ENCODE assay signal across 15 cellular contexts in genomic region chr3:55439657-55440405, GRCh38. TPM values are rescaled to one million over a fixed set of nuclear protein-coding genes. Genes with fewer than 3 reads are reported as not detected.
DNase-seq lines count a peak whose midpoint lies in the region; ATAC-seq and TF ChIP-seq lines count a peak whose summit lies in the region.
"Had no signal": no experiment of that assay in that cellular context is flagged by ENCODE, and none has a peak within 500 bp of the region (broad histone marks: within the 10 kb centered on the region; RNA-seq: fewer than 3 reads in every experiment).

No MANE protein-coding gene starts in this region.

- H4K91ac ChIP-seq in IMR-90 (ENCODE audit: insufficient read depth, low read depth, low read length), result no peak overlapping the region

- H2BK5ac ChIP-seq in IMR-90 (ENCODE audit: low read depth, low read length, poor library complexity, severe bottlenecking), result no peak overlapping the region

- no peaks in the 10 kb centered on the region for H3K79me1 ChIP-seq in IMR-90 (ENCODE audit: low read depth in 1 of 2, low read length in 2 of 2)

- no peak for TF ChIP-seq RAD21 in IMR-90 (IDR thresholded peaks at IDR 0.05; ENCODE audit: low read length)

- ATAC-seq in IMR-90 (ENCODE audit: low read depth) (no peak), left colon (peak; percentile 53), lung (ENCODE audit: insufficient read depth, low FRiP score) (peak; percentile 45)
- no peak for ATAC-seq in stimulated activated naive CD8-positive, alpha-beta T cell treated with anti-CD3 and anti-CD28 coated beads, Interleukin-15, amount 100 ng/mL, for 72 hours

- H3K36me3 ChIP-seq in IMR-90 (ENCODE audit: control insufficient read depth, insufficient read depth, low read length) (no peaks in the 10 kb centered on the region), lung (ENCODE audit: control insufficient read depth in 2 of 2, insufficient read depth in 2 of 2, low read length in 2 of 2) (no peaks in the 10 kb centered on the region)

- H3K4me3 ChIP-seq in IMR-90 (ENCODE audit: insufficient read depth, low read depth, low read length) (no peak overlapping the region), lung (no peak overlapping the region)

- H3K27me3 Mint-ChIP-seq in stimulated activated naive CD8-positive, alpha-beta T cell treated with anti-CD3 and anti-CD28 coated beads, Interleukin-15, amount 100 ng/mL, for 72 hours, result peaks cover 4% of the 10 kb centered on the region
- H3K27me3 Mint-ChIP-seq: CD4-positive, alpha-beta memory T cell had no signal

- H3K9ac ChIP-seq in IMR-90 (ENCODE audit: low read depth, low read length), result no peak overlapping the region

- H3K9me1 ChIP-seq in IMR-90 (ENCODE audit: insufficient read depth, low read length), result no peaks in the 10 kb centered on the region

- no peak overlapping the region for H3K4me3 Mint-ChIP-seq in stimulated activated naive CD8-positive, alpha-beta T cell treated with anti-CD3 and anti-CD28 coated beads, Interleukin-15, amount 100 ng/mL, for 72 hours
- H3K4me3 Mint-ChIP-seq: CD4-positive, alpha-beta memory T cell had no signal

- BruUV-seq in IMR-90 (replicated peaks; lab: Mats Ljungman, UMichigan), result no TSS peak

- H2BK15ac ChIP-seq in IMR-90 (ENCODE audit: low read depth, low read length), result no peak overlapping the region

- H3K4me1 ChIP-seq in IMR-90 (ENCODE audit: control insufficient read depth, insufficient read depth, low read length) (no peaks in the 10 kb centered on the region; the same call in 1 of the 2 replicates), lung (ENCODE audit: control insufficient read depth in 2 of 2, insufficient read depth in 2 of 2, low read length in 2 of 2) (no peaks in the 10 kb centered on the region)

- DNase-seq in IMR-90, result no peak
- peak; percentile 21 for DNase-seq in NCI-H524 treated with DMSO at 0.1 percent for 48 hours (lab: John Stamatoyannopoulos, UW)
- DNase-seq in left colon, result no peak
- DNase-seq in lung (ENCODE audit: low spot score), result peak; percentile 44
- DNase-seq in stimulated activated naive CD8-positive, alpha-beta T cell treated with anti-CD3 and anti-CD28 coated beads, Interleukin-15, amount 100 ng/mL, for 72 hours, result no peak
- no peak for DNase-seq in central memory CD4-positive, alpha-beta T cell
- no peak for DNase-seq in NCI-H1092 (lab: John Stamatoyannopoulos, UW)
- DNase-seq: C1 segment of cervical spinal cord; Calu3; CD4-positive, alpha-beta memory T cell; COR-L47; DMS153; DND-41; H7; HCEC 1CT had no signal

- no peaks in the 10 kb centered on the region for H3K9me3 ChIP-seq in IMR-90 (ENCODE audit: control insufficient read depth, insufficient read depth, low read length)
- H3K9me3 ChIP-seq in lung (ENCODE audit: control insufficient read depth in 2 of 2, insufficient read depth in 1 of 2, low read length in 1 of 2), result no peaks in the 10 kb centered on the region

- H3K27me3 ChIP-seq in IMR-90 (ENCODE audit: control insufficient read depth, insufficient read depth, low read length), result no peaks in the 10 kb centered on the region
- H3K27me3 ChIP-seq in lung (ENCODE audit: control insufficient read depth, insufficient read depth), result no peaks in the 10 kb centered on the region

- TF ChIP-seq POLR2A in IMR-90 (IDR thresholded peaks at IDR 0.05; ENCODE audit: low read depth, low read length), result no peak

- no peak overlapping the region for H2AFZ ChIP-seq in IMR-90 (replicated peaks; ENCODE audit: low read length, poor library complexity)

- H2BK20ac ChIP-seq in IMR-90 (ENCODE audit: low read depth, low read length), result no peak overlapping the region

- TF ChIP-seq CTCF in IMR-90 (conservative IDR thresholded peaks at IDR 0.05; ENCODE audit: low read depth, low read length) (no peak), lung (IDR thresholded peaks at IDR 0.05; ENCODE audit: control extremely low read depth, extremely low read depth) (no peak)

- no peak overlapping the region for H2AK9ac ChIP-seq in IMR-90 (replicated peaks; ENCODE audit: low read depth, low read length, poor library complexity)

- intact Hi-C loops in IMR-90 (cut with micrococcal nuclease) (no loop called here), left colon (cut with DNase I, micrococcal nuclease) (no loop called here)

- 0 out of 2 replicates have a peak overlapping the region, but pooled peaks have one; percentile 2 for H3K4ac ChIP-seq in IMR-90 (ENCODE audit: low read depth, low read length)

- 100% methylated on average over 1 of the region's 5 CpGs; no CpG with 5 or more reads in 1 of the 2 experiments for WGBS in IMR-90 (ENCODE audit: extremely low coverage in 2 of 2, insufficient read length in 1 of 2), 2 experiments
- 73 to 88% methylated on average over 5 of the region's 5 CpGs for WGBS in lung, 2 donors

- no peak overlapping the region for H3K23ac ChIP-seq in IMR-90 (ENCODE audit: low read depth, low read length)

- H3K27ac ChIP-seq in IMR-90 (ENCODE audit: insufficient read depth, low read length), result no peak overlapping the region
- no peak overlapping the region for H3K27ac ChIP-seq in lung (ENCODE audit: low read depth in 1 of 2, low read length in 1 of 2)

- H3K4me2 ChIP-seq in IMR-90 (ENCODE audit: low read depth, low read length), result no peak overlapping the region

- CTCF ChIA-PET in IMR-90 (lab: Yijun Ruan, JAX), result no interaction called here

- no peak overlapping the region for H4K8ac ChIP-seq in IMR-90 (ENCODE audit: low read depth in 2 of 2, low read length in 2 of 2)

- no peaks in the 10 kb centered on the region for H3K4me1 Mint-ChIP-seq in stimulated activated naive CD8-positive, alpha-beta T cell treated with anti-CD3 and anti-CD28 coated beads, Interleukin-15, amount 100 ng/mL, for 72 hours
- H3K4me1 Mint-ChIP-seq: CD4-positive, alpha-beta memory T cell had no signal

- H3K18ac ChIP-seq in IMR-90 (ENCODE audit: low read depth, low read length), result no peak overlapping the region

- H4K5ac ChIP-seq in IMR-90 (ENCODE audit: low read depth, low read length), result no peak overlapping the region

- no peak overlapping the region for H2AK5ac ChIP-seq in IMR-90 (ENCODE audit: low read depth, low read length)

- no peak overlapping the region for H3K14ac ChIP-seq in IMR-90 (replicated peaks; ENCODE audit: low read depth, low read length)

- dilution Hi-C loops in IMR-90 (cut with HindIII; ENCODE audit: low sequenced_read_pairs, unreplicated experiment), result no loop called here

- POLR2A ChIA-PET in IMR-90 (lab: Charles Lee; ENCODE audit: unreplicated experiment), result no interaction called here

- no peak overlapping the region for H3K56ac ChIP-seq in IMR-90 (ENCODE audit: extremely low read depth, insufficient read depth, low read length)

- H3K9me3 Mint-ChIP-seq in stimulated activated naive CD8-positive, alpha-beta T cell treated with anti-CD3 and anti-CD28 coated beads, Interleukin-15, amount 100 ng/mL, for 72 hours, result no peaks in the 10 kb centered on the region

- no peaks in the 10 kb centered on the region for H4K20me1 ChIP-seq in IMR-90 (ENCODE audit: insufficient read depth, low read length)

- H2BK120ac ChIP-seq in IMR-90 (ENCODE audit: low read depth, low read length), result no peak overlapping the region

- in situ Hi-C loops in IMR-90 (cut with MboI; ENCODE audit: low sequenced_read_pairs), result no loop called here

- H3K27ac Mint-ChIP-seq in stimulated activated naive CD8-positive, alpha-beta T cell treated with anti-CD3 and anti-CD28 coated beads, Interleukin-15, amount 100 ng/mL, for 72 hours, result no peak overlapping the region
- H3K27ac Mint-ChIP-seq: CD4-positive, alpha-beta memory T cell had no signal

TF ChIP-seq in IMR-90, 13 proteins besides CTCF, POLR2A, EP300 and RAD21:
- no peak for TF ChIP-seq CEBPB (IDR thresholded peaks at IDR 0.05; ENCODE audit: low read depth, low read length)

RNA-seq across cellular contexts. Expression of gene WNT5A, which starts 47.3 kb away (rescaled TPM):
- total RNA-seq in IMR-90 (2012; rRNA removed) (204 and 224 TPM in 2 replicates), left colon (1 to 10 TPM; 3.2 to 4.0 TPM), lung (10 to 100 TPM; 16.4 to 22.2 TPM)
- polyA plus RNA-seq in IMR-90 (2012; rRNA removed) (229 and 231 TPM in 2 replicates), lung (1 to 10 TPM; 5.8 to 6.0 TPM)
- 120 and 337 TPM in 2 replicates for polyA plus RNA-seq in IMR-90 (2012; cell fraction: cytosol; rRNA removed)
- 410 and 708 TPM in 2 replicates for polyA plus RNA-seq in IMR-90 (2012; cell fraction: nucleus; rRNA removed; ENCODE audit: low replicate concordance)
- polyA plus RNA-seq: CD4-positive, alpha-beta memory T cell had no signal

Comparison
In these comparisons a context has a peak if more than half of its experiments do, and no peak if none do; other contexts are left out.
1. ATAC-seq: peak in left colon (single experiment) and lung (single experiment); none in IMR-90 (single experiment) and stimulated activated naive CD8-positive, alpha-beta T cell treated with anti-CD3 and anti-CD28 coated beads, Interleukin-15, amount 100 ng/mL, for 72 hours (single experiment).
2. DNase-seq: peak in NCI-H524 treated with DMSO at 0.1 percent for 48 hours (single experiment) and lung (single experiment); none in IMR-90 (single experiment), left colon (0 of 2), stimulated activated naive CD8-positive, alpha-beta T cell treated with anti-CD3 and anti-CD28 coated beads, Interleukin-15, amount 100 ng/mL, for 72 hours (0 of 2), central memory CD4-positive, alpha-beta T cell (single experiment) and NCI-H1092 (single experiment).